Comparison of ENCODE assay signal across 9 cellular contexts in genomic region chr16:69179255-69180010, GRCh38. TPM values are rescaled to one million over a fixed set of nuclear protein-coding genes. Genes with fewer than 3 reads are reported as not detected.
A peak's percentile ranks its signal among the peaks of the same experiment; 100 is the strongest.
DNase-seq lines count a peak whose midpoint lies in the region; ATAC-seq and TF ChIP-seq lines count a peak whose summit lies in the region.
"Had no signal": no experiment of that assay in that cellular context is flagged by ENCODE, and none has a peak within 500 bp of the region (broad histone marks: within the 10 kb centered on the region; RNA-seq: fewer than 3 reads in every experiment).

No MANE protein-coding gene starts in this region.

- H3K27ac Mint-ChIP-seq in progenitor cell of endocrine pancreas = no peak overlapping the region
- H3K27ac Mint-ChIP-seq: B cell had no signal

- TF ChIP-seq CTCF in upper lobe of left lung (IDR thresholded peaks at IDR 0.05) (no peak), progenitor cell of endocrine pancreas (IDR thresholded peaks at IDR 0.05; ENCODE audit: unreplicated experiment) (no peak)

- H3K36me3 ChIP-seq in upper lobe of left lung = no peaks in the 10 kb centered on the region

- no peaks in the 10 kb centered on the region for H3K27me3 ChIP-seq in upper lobe of left lung

- DNase-seq in NCI-H2107 treated with DMSO at 0.1 percent for 48 hours (lab: John Stamatoyannopoulos, UW; ENCODE audit: unreplicated experiment) = peak; percentile 8
- no peak for DNase-seq in NCI-H2107 (lab: John Stamatoyannopoulos, UW)
- DNase-seq in astrocyte of the hippocampus (ENCODE audit: low read depth, low spot score) = peak; percentile 81
- DNase-seq in left kidney (ENCODE audit: low read depth, low spot score) = peak; percentile 55
- peak in 1 of 2 donors; percentile 87 for DNase-seq in upper lobe of left lung
- DNase-seq in 8988T = no peak
- no peak for DNase-seq in progenitor cell of endocrine pancreas (ENCODE audit: low spot score, unreplicated experiment)

- 21 to 24% methylated on average over 7 of the region's 7 CpGs for WGBS in upper lobe of left lung, 2 donors

- no peak overlapping the region for H3K4me3 ChIP-seq in upper lobe of left lung

- H3K27me3 Mint-ChIP-seq in progenitor cell of endocrine pancreas = no peaks in the 10 kb centered on the region
- H3K27me3 Mint-ChIP-seq: B cell had no signal

- H3K27ac ChIP-seq in upper lobe of left lung = peak overlapping the region; percentile 7 to 70 (median 64)

- H3K36me3 Mint-ChIP-seq in progenitor cell of endocrine pancreas (ENCODE audit: insufficient read depth) = peaks cover 2% of the 10 kb centered on the region

- H3K9me3 Mint-ChIP-seq in progenitor cell of endocrine pancreas (ENCODE audit: low read depth) = no peaks in the 10 kb centered on the region

- no peak for TF ChIP-seq POLR2A in upper lobe of left lung (IDR thresholded peaks at IDR 0.05)

- peaks cover 15 to 28% (median 20%) of the 10 kb centered on the region in 4 donors for H3K4me1 ChIP-seq in upper lobe of left lung

- no peak for TF ChIP-seq EP300 in upper lobe of left lung (IDR thresholded peaks at IDR 0.05)

- H3K9me3 ChIP-seq in upper lobe of left lung = no peaks in the 10 kb centered on the region

- H3K4me3 Mint-ChIP-seq in progenitor cell of endocrine pancreas (ENCODE audit: low read depth) = no peak overlapping the region
- H3K4me3 Mint-ChIP-seq: B cell had no signal

- H3K4me1 Mint-ChIP-seq in progenitor cell of endocrine pancreas (ENCODE audit: low read depth) = no peaks in the 10 kb centered on the region
- H3K4me1 Mint-ChIP-seq: B cell had no signal

- ATAC-seq in upper lobe of left lung (ENCODE audit: low FRiP score in 2 of 2) (peak; percentile 74 to 83), HG02571 (IDR thresholded peaks at IDR 0.05; ENCODE audit: unreplicated experiment) (no peak)

RNA-seq across cellular contexts. Expression of gene SNTB2, which starts 7.5 kb away (rescaled TPM):
- 10 to 100 TPM; 24.1 to 41.2 (median 30.5) TPM for total RNA-seq in upper lobe of left lung
- total RNA-seq in progenitor cell of endocrine pancreas = 32.1 and 40.9 TPM in 2 replicates

RNA-seq across cellular contexts. Expression of gene UTP4, which starts 47.0 kb away (rescaled TPM):
- total RNA-seq in upper lobe of left lung = 10 to 100 TPM; 10.9 to 38.8 (median 28.4) TPM
- 51.4 and 54.2 TPM in 2 replicates for total RNA-seq in progenitor cell of endocrine pancreas

RNA-seq across cellular contexts. Expression of gene CHTF8, which starts 47.0 kb away (rescaled TPM):
- total RNA-seq in upper lobe of left lung = 100 to 1,000 TPM in 1 of 6 donors, 10 to 100 TPM in 5; 33.5 to 103 (median 70.6) TPM
- 111 and 117 TPM in 2 replicates for total RNA-seq in progenitor cell of endocrine pancreas

Comparison
In these comparisons a context has a peak if more than half of its experiments do, and no peak if none do; other contexts are left out.
1. DNase-seq: peak in NCI-H2107 treated with DMSO at 0.1 percent for 48 hours (single experiment), astrocyte of the hippocampus (single experiment) and left kidney (single experiment); none in NCI-H2107 (single experiment), 8988T (single experiment) and progenitor cell of endocrine pancreas (single experiment).